8 cellular contexts compared by ENCODE assay signal in the genomic region with DNA sequence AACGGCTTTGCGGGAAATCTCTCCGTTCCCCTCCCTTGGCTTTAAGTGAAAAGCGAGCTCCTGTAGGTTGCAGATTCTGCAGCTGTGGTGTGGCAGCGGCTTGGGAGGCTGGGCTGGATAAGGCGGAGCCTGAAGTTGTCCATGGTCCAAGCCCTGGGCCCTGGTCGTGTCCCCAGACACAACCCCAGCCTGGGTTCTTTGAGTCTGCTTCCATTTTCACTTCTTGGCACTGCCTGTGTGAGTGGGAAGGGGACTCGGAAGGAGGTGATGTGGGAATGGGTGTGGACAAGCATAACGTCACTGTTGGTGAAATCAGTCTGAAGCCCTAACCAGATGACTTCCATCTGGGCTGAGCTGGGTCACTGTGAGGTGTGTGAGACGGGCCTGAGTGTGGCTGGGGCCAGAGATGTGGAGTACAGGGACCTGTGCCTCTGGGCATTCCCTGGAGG. TPM values are rescaled to one million over a fixed set of nuclear protein-coding genes. Genes with fewer than 3 reads are reported as not detected.
DNase-seq lines count a peak whose midpoint lies in the region; ATAC-seq, FAIRE-seq and TF ChIP-seq lines count a peak whose summit lies in the region.

No MANE protein-coding gene starts in this region.

- H3K4me2 ChIP-seq in K562 (ENCODE audit: insufficient read depth, low read length) (no peak overlapping the region), Karpas-422 (ENCODE audit: low read depth, low read length, poor library complexity, severe bottlenecking) (no peak overlapping the region)

- intact Hi-C loops in K562 (cut with micrococcal nuclease) (no loop called here), right cardiac atrium (cut with DNase I) (no loop called here), spleen (cut with DNase I; ENCODE audit: low total_unique reads) (no loop called here)

- no peak for TF ChIP-seq EP300 in K562 (IDR thresholded peaks at IDR 0.05; ENCODE audit: low read length)

- WGBS in K562 (ENCODE audit: insufficient coverage, low coverage, missing lambda C conversion rate) = 59% methylated on average over 10 of the region's 10 CpGs
- WGBS in right cardiac atrium = 29% methylated on average over 10 of the region's 10 CpGs
- WGBS in spleen, 5 donors = 65 to 84% (median 81%) methylated on average over 10 of the region's 10 CpGs

- H3K4me1 ChIP-seq in K562 (replicated peaks in 1 of 2; ENCODE audit: control insufficient read depth in 2 of 2, insufficient read depth in 2 of 2, low read length in 2 of 2) = peaks cover 29 to 32% of the 10 kb centered on the region in 2 experiments
- H3K4me1 ChIP-seq in right cardiac atrium (ENCODE audit: control insufficient read depth, insufficient read depth, low read length) = peaks cover 35% of the 10 kb centered on the region
- peaks cover 5 to 39% (median 26%) of the 10 kb centered on the region in 6 donors for H3K4me1 ChIP-seq in spleen
- peaks cover 4% of the 10 kb centered on the region; the same call in 1 of the 2 replicates for H3K4me1 ChIP-seq in Karpas-422 (ENCODE audit: low read length)

- H3K79me2 ChIP-seq in K562 (ENCODE audit: control insufficient read depth, insufficient read depth, low read length) (no peaks in the 10 kb centered on the region), Karpas-422 (ENCODE audit: low read length) (no peaks in the 10 kb centered on the region)

- CTCF ChIA-PET in K562 (lab: Yijun Ruan, JAX; ENCODE audit: low intra/inter-chr PET ratio) = no interaction called here

- in situ Hi-C loops in K562 (cut with MboI) = no loop called here

- peak overlapping the region; percentile 76 for H2AFZ ChIP-seq in K562 (ENCODE audit: low read depth, low read length)
- no peak overlapping the region for H2AFZ ChIP-seq in Karpas-422 (ENCODE audit: low read length)

- ATAC-seq in K562 (peak; percentile 24), right cardiac atrium (peak; percentile 82 to 86), HG02970 (IDR thresholded peaks at IDR 0.05; ENCODE audit: low FRiP score, unreplicated experiment) (no peak), HG02852 (IDR thresholded peaks at IDR 0.05; ENCODE audit: unreplicated experiment) (no peak)

- no peaks in the 10 kb centered on the region for H3K9me3 ChIP-seq in K562 (replicated peaks; ENCODE audit: control insufficient read depth, insufficient read depth, low read depth, low read length)
- no peaks in the 10 kb centered on the region for H3K9me3 ChIP-seq in right cardiac atrium (ENCODE audit: control insufficient read depth, low read length)
- H3K9me3 ChIP-seq in spleen = peaks cover 0 to 16% (median 13%) of the 10 kb centered on the region in 8 donors
- H3K9me3 ChIP-seq in Karpas-422 (ENCODE audit: low read length) = no peaks in the 10 kb centered on the region

- H3K4me3 ChIP-seq in K562 (no peak overlapping the region), right cardiac atrium (ENCODE audit: low read length) (no peak overlapping the region), spleen (no peak overlapping the region), Karpas-422 (ENCODE audit: low read length) (no peak overlapping the region)

- TF ChIP-seq CTCF in K562 (IDR thresholded peaks at IDR 0.05 in 2 of 3, conservative IDR thresholded peaks at IDR 0.05 in 1 of 3; ENCODE audit: insufficient read depth in 2 of 3, low read depth in 1 of 3, low read length in 3 of 3) (no peak), spleen (IDR thresholded peaks at IDR 0.05 in 8 of 11, conservative IDR thresholded peaks at IDR 0.05 in 3 of 11) (no peak)

- TF ChIP-seq RAD21 in K562 (CRISPR knock-in tag; conservative IDR thresholded peaks at IDR 0.05 in 1 of 2, IDR thresholded peaks at IDR 0.05 in 1 of 2) = no peak

- no peaks in the 10 kb centered on the region for H3K9me1 ChIP-seq in K562 (ENCODE audit: control insufficient read depth, insufficient read depth, low read length)

- FAIRE-seq in K562 (lab: Jason Lieb, UNC) = no peak

- H3K27ac ChIP-seq in K562 (ENCODE audit: extremely low read depth, low read depth, low read length) = no peak overlapping the region
- H3K27ac ChIP-seq in right cardiac atrium (ENCODE audit: low read length) = peak overlapping the region; percentile 87
- H3K27ac ChIP-seq in spleen = peak overlapping the region in 7 of 8 donors; percentile 48 to 79 (median 63)
- no peak overlapping the region for H3K27ac ChIP-seq in Karpas-422 (ENCODE audit: low read length)

- BruUV-seq in K562 (replicated peaks; lab: Mats Ljungman, UMichigan) = no TSS peak

- DNase-seq in GOT3 (lab: John Stamatoyannopoulos, UW) = peak; percentile 97
- no peak for DNase-seq in K562 (ENCODE audit: extremely low read depth in 1 of 4, low spot score in 3 of 4)
- peak; percentile 90 to 93 (median 93) for DNase-seq in right cardiac atrium
- no peak for DNase-seq in spleen
- DNase-seq in Karpas-422 = no peak
- no peak for DNase-seq in HK-2 (ENCODE audit: unreplicated experiment)

- TF ChIP-seq POLR2A in K562 (conservative IDR thresholded peaks at IDR 0.05) (no peak), spleen (IDR thresholded peaks at IDR 0.05) (no peak)

- no peaks in the 10 kb centered on the region for H3K36me3 ChIP-seq in K562 (ENCODE audit: control insufficient read depth, insufficient read depth, low read length)
- H3K36me3 ChIP-seq in spleen = no peaks in the 10 kb centered on the region
- no peaks in the 10 kb centered on the region for H3K36me3 ChIP-seq in Karpas-422 (ENCODE audit: insufficient read depth, low read length)

- H3K27me3 ChIP-seq in K562 (ENCODE audit: control insufficient read depth in 2 of 2, insufficient read depth in 2 of 2, low read length in 2 of 2) = no peaks in the 10 kb centered on the region
- no peaks in the 10 kb centered on the region for H3K27me3 ChIP-seq in right cardiac atrium (ENCODE audit: control insufficient read depth, insufficient read depth)
- H3K27me3 ChIP-seq in spleen (replicated peaks in 1 of 7) = peaks cover 0 to 7% (median 0%) of the 10 kb centered on the region in 7 donors
- no peaks in the 10 kb centered on the region for H3K27me3 ChIP-seq in Karpas-422 (ENCODE audit: low read length)

- H3K9me2 ChIP-seq in Karpas-422 (replicated peaks; ENCODE audit: insufficient read depth, low read length) = no peaks in the 10 kb centered on the region

- H3K9ac ChIP-seq in K562 (ENCODE audit: insufficient read depth in 1 of 2, low read depth in 2 of 2, low read length in 2 of 2) = peak overlapping the region in 1 of 2 experiments; percentile 14; a peak in 1 of 4 replicates
- no peak overlapping the region for H3K9ac ChIP-seq in Karpas-422 (ENCODE audit: low read length)

- H4K20me1 ChIP-seq in K562 (replicated peaks; ENCODE audit: control insufficient read depth, insufficient read depth, low read length) = no peaks in the 10 kb centered on the region
- H4K20me1 ChIP-seq in Karpas-422 (ENCODE audit: insufficient read depth, low read depth, low read length) = no peaks in the 10 kb centered on the region

- POLR2A ChIA-PET in K562 (lab: Yijun Ruan, JAX) = interaction anchor here (0.6 to 1.3 kb wide), 4 partner anchors 9 to 36 kb away, joined by 3 to 4 read pairs (median 4); no protein-coding TSS in a partner anchor

RNA-seq across cellular contexts. Expression of gene CTDSP2, which starts 43.0 kb away (rescaled TPM):
- total RNA-seq in K562 (2011; cell fraction: chromatin; rRNA removed; ENCODE audit: low replicate concordance) = 89.2 and 157 TPM in 2 replicates
- total RNA-seq in K562 (2011; cell fraction: nucleolus; rRNA removed) = 72.6 and 88.1 TPM in 2 replicates
- total RNA-seq in K562 (2011; cell fraction: nucleoplasm; rRNA removed) = 93.3 and 110 TPM in 2 replicates
- total RNA-seq in K562 (2014; rRNA removed) (42.0 and 60.5 TPM in 2 replicates), K562 (2014; rRNA removed; fragmentation: Illumina TruSeq; extraction: Trizol) (46.6 and 47.7 TPM in 2 replicates), K562 (2015; rRNA removed; fragmentation: Illumina TruSeq; extraction: Trizol) (39.8 and 40.2 TPM in 2 replicates), K562 (2021) (93.7 and 108 TPM in 2 replicates), right cardiac atrium (100 to 1,000 TPM in 2 of 4 donors, 10 to 100 TPM in 2; 94.3 to 116 (median 103) TPM), spleen (100 to 1,000 TPM; 140 to 203 (median 181) TPM)
- polyA plus RNA-seq in K562 (2011; rRNA removed) (87.2 and 94.7 TPM in 2 replicates), K562 (2014; fragmentation: Illumina TruSeq; extraction: Trizol) (86.4 and 89.3 TPM in 2 replicates), K562 (2014; fragmentation: Nextera tagmentation; extraction: Ambion mirVana) (10 to 100 TPM; 20.4 to 24.1 TPM), K562 (2014; rRNA removed) (62.5 and 64.5 TPM in 2 replicates), right cardiac atrium (41.7 TPM), spleen (10 to 100 TPM; 22.2 to 43.5 (median 23.8) TPM)
- polyA plus RNA-seq in K562 (2011; cell fraction: cytosol; rRNA removed) = 115 and 117 TPM in 2 replicates
- polyA plus RNA-seq in K562 (2011; cell fraction: nucleus; rRNA removed) = 128 and 133 TPM in 2 replicates
- polyA plus RNA-seq in K562 (2012) = 83.4 and 116 TPM in 2 replicates
- polyA minus RNA-seq in K562 (2011; rRNA and poly(A)+ RNA removed) = 102 and 145 TPM in 2 replicates
- 85.8 and 88.5 TPM in 2 replicates for polyA minus RNA-seq in K562 (2011; cell fraction: cytosol; rRNA and poly(A)+ RNA removed)
- polyA minus RNA-seq in K562 (2011; cell fraction: nucleus; rRNA and poly(A)+ RNA removed) = 40.9 and 69.2 TPM in 2 replicates
- 10.9 and 14.2 TPM in 2 replicates for total RNA-seq in Karpas-422 (2014; rRNA removed; shearing (Covaris generic); ENCODE audit: low replicate concordance)

RNA-seq across cellular contexts. Expression of gene ATP23, which starts 51.8 kb away (rescaled TPM):
- 4.7 and 8.2 TPM in 2 replicates for total RNA-seq in K562 (2011; cell fraction: chromatin; rRNA removed; ENCODE audit: low replicate concordance)
- 3.4 and 5.2 TPM in 2 replicates for total RNA-seq in K562 (2011; cell fraction: nucleolus; rRNA removed)
- 5.9 and 8.9 TPM in 2 replicates for total RNA-seq in K562 (2011; cell fraction: nucleoplasm; rRNA removed)
- 21.3 and 32.6 TPM in 2 replicates for total RNA-seq in K562 (2014; rRNA removed)
- 28.5 and 32.8 TPM in 2 replicates for total RNA-seq in K562 (2014; rRNA removed; fragmentation: Illumina TruSeq; extraction: Trizol)
- 33.6 and 33.9 TPM in 2 replicates for total RNA-seq in K562 (2015; rRNA removed; fragmentation: Illumina TruSeq; extraction: Trizol)
- 20.8 and 21.4 TPM in 2 replicates for total RNA-seq in K562 (2021)
- 38.5 and 53.7 TPM in 2 replicates for polyA plus RNA-seq in K562 (2011; rRNA removed)
- 25.6 and 40.5 TPM in 2 replicates for polyA plus RNA-seq in K562 (2011; cell fraction: cytosol; rRNA removed)
- polyA plus RNA-seq in K562 (2011; cell fraction: nucleus; rRNA removed) = 21.0 and 23.6 TPM in 2 replicates
- 19.0 and 20.4 TPM in 2 replicates for polyA plus RNA-seq in K562 (2012)
- 35.2 and 37.0 TPM in 2 replicates for polyA plus RNA-seq in K562 (2014; fragmentation: Illumina TruSeq; extraction: Trizol)
- 10 to 100 TPM in 1 of 2 experiments, 1 to 10 TPM in 1; 8.3 to 12.4 TPM for polyA plus RNA-seq in K562 (2014; fragmentation: Nextera tagmentation; extraction: Ambion mirVana)
- 31.9 and 32.8 TPM in 2 replicates for polyA plus RNA-seq in K562 (2014; rRNA removed)
- 12.0 and 19.2 TPM in 2 replicates for polyA minus RNA-seq in K562 (2011; rRNA and poly(A)+ RNA removed)
- polyA minus RNA-seq in K562 (2011; cell fraction: cytosol; rRNA and poly(A)+ RNA removed) = 3.4 and 18.2 TPM in 2 replicates
- 6.5 and 7.6 TPM in 2 replicates for polyA minus RNA-seq in K562 (2011; cell fraction: nucleus; rRNA and poly(A)+ RNA removed)
- total RNA-seq in right cardiac atrium = 10 to 100 TPM in 2 of 4 donors, 1 to 10 TPM in 2; 6.4 to 11.9 (median 8.4) TPM
- polyA plus RNA-seq in right cardiac atrium = 14.3 TPM
- 1 to 10 TPM; 2.5 to 8.5 (median 4.9) TPM for total RNA-seq in spleen
- polyA plus RNA-seq in spleen = 10 to 100 TPM in 1 of 3 donors, 1 to 10 TPM in 2; 3.5 to 11.8 (median 9.3) TPM
- 13.1 and 36.3 TPM in 2 replicates for total RNA-seq in Karpas-422 (2014; rRNA removed; shearing (Covaris generic); ENCODE audit: low replicate concordance)

Comparison
In these comparisons a context has a peak if more than half of its experiments do, and no peak if none do; other contexts are left out.
1. DNase-seq: peak in GOT3 (single experiment) and right cardiac atrium (3 of 3); none in K562 (0 of 4), spleen (single experiment), Karpas-422 (single experiment) and HK-2 (single experiment).
2. ATAC-seq: peak in K562 (single experiment) and right cardiac atrium (2 of 2); none in HG02970 (single experiment) and HG02852 (single experiment).
3. H3K27ac ChIP-seq: peak in right cardiac atrium (single experiment) and spleen (7 of 8); none in K562 (single experiment) and Karpas-422 (single experiment).